Comparison of ENCODE assay signal across 8 cellular contexts in the genomic region with DNA sequence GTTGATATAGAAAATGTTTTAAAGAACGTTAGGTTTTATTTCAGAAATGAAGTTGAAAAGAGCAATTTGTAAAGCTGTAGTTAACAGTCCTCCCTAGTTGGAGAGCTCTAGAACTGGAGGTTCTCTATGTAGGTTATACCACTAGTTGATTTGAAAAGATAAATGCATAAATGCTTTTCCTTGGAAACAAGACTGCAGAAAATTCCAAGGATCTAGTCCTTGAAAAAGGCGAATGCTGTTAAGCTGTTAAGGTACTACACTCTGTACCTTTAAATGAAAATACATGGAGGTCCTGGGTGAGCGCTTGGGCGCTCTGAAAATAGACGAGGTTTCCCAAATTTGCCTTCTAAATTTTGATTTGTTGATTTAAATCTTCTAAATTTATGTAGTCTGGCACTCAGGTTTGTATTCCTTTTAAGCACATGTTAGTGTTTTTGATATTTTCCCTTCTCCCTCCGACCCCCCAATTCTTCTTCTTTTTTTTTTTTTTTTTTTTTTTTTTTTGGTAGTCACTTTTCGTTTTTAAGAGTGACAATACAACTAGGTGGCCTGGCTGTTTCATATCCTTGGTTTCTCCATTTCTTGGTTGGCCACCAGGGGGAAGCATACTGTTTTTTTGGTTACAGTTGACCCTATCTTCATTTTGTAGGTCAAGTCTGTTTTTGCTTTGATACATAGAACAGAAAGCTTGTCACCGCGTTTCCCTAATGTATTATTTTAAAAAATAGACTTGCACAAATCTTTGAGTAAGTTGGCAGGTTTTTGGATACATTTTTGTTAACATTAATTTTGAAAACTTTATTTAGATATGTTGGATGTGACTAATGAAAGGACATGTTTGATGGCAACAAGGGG. TPM values are rescaled to one million over a fixed set of nuclear protein-coding genes. Genes with fewer than 3 reads are reported as not detected.
DNase-seq lines count a peak whose midpoint lies in the region; ATAC-seq and TF ChIP-seq lines count a peak whose summit lies in the region.

No MANE protein-coding gene starts in this region.

- no peak overlapping the region for H2BK20ac ChIP-seq in IMR-90 (ENCODE audit: low read depth, low read length)

- dilution Hi-C loops in IMR-90 (cut with HindIII; ENCODE audit: low sequenced_read_pairs, unreplicated experiment): no loop called here

- in situ Hi-C loops in IMR-90 (cut with MboI; ENCODE audit: low sequenced_read_pairs): no loop called here

- TF ChIP-seq RAD21 in IMR-90 (IDR thresholded peaks at IDR 0.05; ENCODE audit: low read length): peak; percentile 48

- no peak overlapping the region for H2AK5ac ChIP-seq in IMR-90 (ENCODE audit: low read depth, low read length)

- H3K23ac ChIP-seq in IMR-90 (ENCODE audit: low read depth, low read length): no peak overlapping the region; the same call in 1 of the 2 replicates

- H3K36me3 Mint-ChIP-seq in naive thymus-derived CD4-positive, alpha-beta T cell: peaks cover 0 to 12% (median 3%) of the 10 kb centered on the region in 5 donors

- peaks cover 22% of the 10 kb centered on the region for H3K79me2 ChIP-seq in OCI-LY7 (ENCODE audit: insufficient read depth, low read depth, low read length)

- no peak overlapping the region for H3K14ac ChIP-seq in IMR-90 (replicated peaks; ENCODE audit: low read depth, low read length)

- TF ChIP-seq CTCF in IMR-90 (conservative IDR thresholded peaks at IDR 0.05; ENCODE audit: low read depth, low read length): peak; percentile 72
- TF ChIP-seq CTCF in OCI-LY7 (conservative IDR thresholded peaks at IDR 0.05; ENCODE audit: low read length): peak; percentile 90
- TF ChIP-seq CTCF in esophagus squamous epithelium (IDR thresholded peaks at IDR 0.05): peak; percentile 51 to 70 (median 61)

- H3K4me3 ChIP-seq in IMR-90 (ENCODE audit: insufficient read depth, low read depth, low read length) (peak overlapping the region; percentile 74), OCI-LY7 (ENCODE audit: low read depth, low read length, poor library complexity, severe bottlenecking) (peak overlapping the region; percentile 70), esophagus squamous epithelium (peak overlapping the region; percentile 48 to 74 (median 61)), subcutaneous abdominal adipose tissue (ENCODE audit: low read depth in 1 of 5, low read length in 5 of 5) (peak overlapping the region; percentile 42 to 77 (median 73))
- H3K4me3 ChIP-seq in naive thymus-derived CD4-positive, alpha-beta T cell (ENCODE audit: low read length): peak overlapping the region; percentile 77

- DNase-seq in activated gamma-delta T cell treated with Interleukin-2 at 50 U/mL for 16 hours: peak; percentile 67
- DNase-seq in activated gamma-delta T cell (lab: John Stamatoyannopoulos, UW): no peak
- DNase-seq in IMR-90: peak; percentile 79
- DNase-seq in OCI-LY7 (ENCODE audit: low spot score): peak; percentile 86
- peak; percentile 67 for DNase-seq in activated T-cell treated with anti-CD3 and anti-CD28 coated beads for 4 hours
- no peak for DNase-seq in esophagus squamous epithelium (lab: John Stamatoyannopoulos, UW)
- DNase-seq in naive thymus-derived CD4-positive, alpha-beta T cell: peak in 8 of 9 donors; percentile 27 to 55 (median 50)

- peak overlapping the region; percentile 93 for H3K4me2 ChIP-seq in IMR-90 (ENCODE audit: low read depth, low read length)
- peak overlapping the region; percentile 95 for H3K4me2 ChIP-seq in OCI-LY7 (ENCODE audit: low read length)

- no peak overlapping the region; the same call in 1 of the 2 replicates for H3K18ac ChIP-seq in IMR-90 (ENCODE audit: low read depth, low read length)

- intact Hi-C loops in IMR-90 (cut with micrococcal nuclease) (loop anchor here (1.0 to 5.0 kb wide), 2 partner anchors 77 to 150 kb away; a partner anchor contains a TSS), OCI-LY7 (cut with micrococcal nuclease; ENCODE audit: unreplicated experiment) (loop anchor here (1.0 kb wide), 2 partner anchors 150 to 174 kb away; no protein-coding TSS in a partner anchor), esophagus squamous epithelium (cut with DNase I) (no loop called here)
- intact Hi-C loops in naive thymus-derived CD4-positive, alpha-beta T cell (cut with micrococcal nuclease): loop anchor here (1.0 to 10.0 kb wide), 6 partner anchors 35 to 619 kb away; a partner anchor contains a TSS

- CTCF ChIA-PET in IMR-90 (lab: Yijun Ruan, JAX) (interaction anchor here (0.6 to 3.3 kb wide), 10 partner anchors 8 to 174 kb away, joined by 3 to 9 read pairs (median 4); no protein-coding TSS in a partner anchor), OCI-LY7 (lab: Charles Lee; ENCODE audit: unreplicated experiment) (interaction anchor here (0.7 to 1.0 kb wide), 2 partner anchors 27 to 173 kb away, joined by 3 read pairs; no protein-coding TSS in a partner anchor)
- CTCF ChIA-PET in naive thymus-derived CD4-positive, alpha-beta T cell (lab: Charles Lee): interaction anchor here (0.7 to 2.0 kb wide), 8 partner anchors 24 to 423 kb away, joined by 3 to 6 read pairs (median 4); a partner anchor contains a TSS

- H4K8ac ChIP-seq in IMR-90 (ENCODE audit: low read depth in 2 of 2, low read length in 2 of 2): peak overlapping the region; percentile 7 to 71; a peak in 2 of 4 replicates

- BruUV-seq in IMR-90 (replicated peaks; lab: Mats Ljungman, UMichigan): TSS peak; percentile 4
- no TSS peak for BruUV-seq in OCI-LY7 (replicated peaks; lab: Mats Ljungman, UMichigan)

- ATAC-seq in IMR-90 (ENCODE audit: low read depth): no peak; the same call in 1 of the 2 replicates
- peak; percentile 43 for ATAC-seq in naive thymus-derived CD4-positive, alpha-beta T cell

- H4K20me1 ChIP-seq in IMR-90 (ENCODE audit: insufficient read depth, low read length): no peaks in the 10 kb centered on the region
- no peaks in the 10 kb centered on the region for H4K20me1 ChIP-seq in OCI-LY7 (ENCODE audit: insufficient read depth, low read length)

- H2BK5ac ChIP-seq in IMR-90 (ENCODE audit: low read depth, low read length, poor library complexity, severe bottlenecking): peak overlapping the region; percentile 47

- no peak overlapping the region for H2AFZ ChIP-seq in IMR-90 (replicated peaks; ENCODE audit: low read length, poor library complexity)
- peak overlapping the region; percentile 61 for H2AFZ ChIP-seq in OCI-LY7 (ENCODE audit: low read length)

- peaks cover 28 to 31% (median 29%) of the 10 kb centered on the region in 7 donors for H3K4me1 Mint-ChIP-seq in naive thymus-derived CD4-positive, alpha-beta T cell

- H3K27me3 Mint-ChIP-seq in naive thymus-derived CD4-positive, alpha-beta T cell: peaks cover 0 to 50% (median 0%) of the 10 kb centered on the region in 5 donors

- no peak overlapping the region; the same call in 1 of the 2 replicates for H3K9ac ChIP-seq in IMR-90 (ENCODE audit: low read depth, low read length)
- H3K9ac ChIP-seq in subcutaneous abdominal adipose tissue (ENCODE audit: low read length in 5 of 5): peak overlapping the region in 2 of 5 donors; percentile 60 to 71

- H2BK15ac ChIP-seq in IMR-90 (ENCODE audit: low read depth, low read length): no peak overlapping the region

- peaks cover 0 to 4% of the 10 kb centered on the region in 2 experiments; a peak in 1 of 4 replicates for H3K79me1 ChIP-seq in IMR-90 (ENCODE audit: low read depth in 1 of 2, low read length in 2 of 2)

- H3K27ac Mint-ChIP-seq in naive thymus-derived CD4-positive, alpha-beta T cell: peak overlapping the region; percentile 29 to 85 (median 54)

- POLR2A ChIA-PET in IMR-90 (lab: Charles Lee; ENCODE audit: unreplicated experiment): interaction anchor here (0.6 kb wide), 2 partner anchors 10 to 149 kb away, joined by 3 to 4 read pairs; no protein-coding TSS in a partner anchor
- POLR2A ChIA-PET in OCI-LY7 (lab: Charles Lee): interaction anchor here (0.5 to 1.6 kb wide), 6 partner anchors 11 to 276 kb away, joined by 3 to 5 read pairs (median 4); a partner anchor contains a TSS
- POLR2A ChIA-PET in naive thymus-derived CD4-positive, alpha-beta T cell (lab: Charles Lee): interaction anchor here (0.6 to 2.9 kb wide), 8 partner anchors 9 to 1173 kb away, joined by 3 to 17 read pairs (median 4); a partner anchor contains a TSS

- H3K4me1 ChIP-seq in IMR-90 (ENCODE audit: control insufficient read depth, insufficient read depth, low read length) (peaks cover 2% of the 10 kb centered on the region), OCI-LY7 (ENCODE audit: insufficient read depth, low read length, poor library complexity, severe bottlenecking) (peaks cover 26% of the 10 kb centered on the region), esophagus squamous epithelium (peaks cover 4 to 38% (median 14%) of the 10 kb centered on the region in 3 donors), subcutaneous abdominal adipose tissue (ENCODE audit: control insufficient read depth in 5 of 5, insufficient read depth in 5 of 5, low read length in 5 of 5) (peaks cover 3 to 30% (median 27%) of the 10 kb centered on the region in 5 donors)
- peaks cover 10% of the 10 kb centered on the region in 2 donors for H3K4me1 ChIP-seq in naive thymus-derived CD4-positive, alpha-beta T cell (ENCODE audit: control insufficient read depth in 2 of 2, insufficient read depth in 2 of 2, low read length in 2 of 2)

- H2BK120ac ChIP-seq in IMR-90 (ENCODE audit: low read depth, low read length): no peak overlapping the region

- no peaks in the 10 kb centered on the region for H3K27me3 ChIP-seq in IMR-90 (ENCODE audit: control insufficient read depth, insufficient read depth, low read length)
- H3K27me3 ChIP-seq in esophagus squamous epithelium: peaks cover 0 to 21% (median 0%) of the 10 kb centered on the region in 4 donors
- no peaks in the 10 kb centered on the region for H3K27me3 ChIP-seq in naive thymus-derived CD4-positive, alpha-beta T cell (ENCODE audit: control insufficient read depth in 2 of 2, insufficient read depth in 2 of 2, low read length in 2 of 2)
- peaks cover 0 to 3% (median 0%) of the 10 kb centered on the region in 5 donors for H3K27me3 ChIP-seq in subcutaneous abdominal adipose tissue (ENCODE audit: control insufficient read depth in 5 of 5, insufficient read depth in 4 of 5, low read length in 5 of 5)

- H3K4me3 Mint-ChIP-seq in naive thymus-derived CD4-positive, alpha-beta T cell: peak overlapping the region; percentile 88 to 95 (median 90)

- H4K91ac ChIP-seq in IMR-90 (ENCODE audit: insufficient read depth, low read depth, low read length): no peak overlapping the region

- peak overlapping the region; percentile 74 for H3K56ac ChIP-seq in IMR-90 (ENCODE audit: extremely low read depth, insufficient read depth, low read length)

- H3K9me3 Mint-ChIP-seq in naive thymus-derived CD4-positive, alpha-beta T cell: peaks cover 0 to 7% (median 3%) of the 10 kb centered on the region in 11 donors

- H3K36me3 ChIP-seq in IMR-90 (ENCODE audit: control insufficient read depth, insufficient read depth, low read length): peaks cover 1% of the 10 kb centered on the region
- peaks cover 25% of the 10 kb centered on the region for H3K36me3 ChIP-seq in OCI-LY7 (ENCODE audit: insufficient read depth, low read length)
- peaks cover 0 to 3% (median 0%) of the 10 kb centered on the region in 3 donors for H3K36me3 ChIP-seq in esophagus squamous epithelium
- H3K36me3 ChIP-seq in naive thymus-derived CD4-positive, alpha-beta T cell (ENCODE audit: control insufficient read depth in 2 of 3, insufficient read depth in 3 of 3, low read length in 3 of 3): no peaks in the 10 kb centered on the region
- no peaks in the 10 kb centered on the region for H3K36me3 ChIP-seq in subcutaneous abdominal adipose tissue (ENCODE audit: control insufficient read depth in 5 of 5, insufficient read depth in 5 of 5, low read length in 5 of 5)

- 0 out of 2 replicates have a peak overlapping the region, but pooled peaks have one; percentile 26 for H4K5ac ChIP-seq in IMR-90 (ENCODE audit: low read depth, low read length)

- WGBS in IMR-90 (ENCODE audit: extremely low coverage in 2 of 2, insufficient read length in 1 of 2), 2 experiments: 40% methylated on average over 2 of the region's 9 CpGs; no CpG with 5 or more reads in 1 of the 2 experiments
- 11 to 20% methylated on average over 9 of the region's 9 CpGs for WGBS in esophagus squamous epithelium, 2 donors

- TF ChIP-seq POLR2A in IMR-90 (IDR thresholded peaks at IDR 0.05; ENCODE audit: low read depth, low read length) (no peak), esophagus squamous epithelium (IDR thresholded peaks at IDR 0.05) (no peak)

- no peak overlapping the region for H3K27ac ChIP-seq in IMR-90 (ENCODE audit: insufficient read depth, low read length)
- peak overlapping the region; percentile 72 for H3K27ac ChIP-seq in OCI-LY7 (ENCODE audit: low read depth, low read length, poor library complexity, severe bottlenecking)
- H3K27ac ChIP-seq in esophagus squamous epithelium: peak overlapping the region in 3 of 4 donors; percentile 72 to 90 (median 75)
- no peak overlapping the region for H3K27ac ChIP-seq in naive thymus-derived CD4-positive, alpha-beta T cell (ENCODE audit: low read depth, low read length)
- no peak overlapping the region for H3K27ac ChIP-seq in subcutaneous abdominal adipose tissue (ENCODE audit: low read depth, low read length)

- no peaks in the 10 kb centered on the region for H3K9me2 ChIP-seq in OCI-LY7 (ENCODE audit: insufficient read depth, low read length)

- no peak overlapping the region for H2AK9ac ChIP-seq in IMR-90 (replicated peaks; ENCODE audit: low read depth, low read length, poor library complexity)

- H3K9me1 ChIP-seq in IMR-90 (ENCODE audit: insufficient read depth, low read length): no peaks in the 10 kb centered on the region

- no peak overlapping the region for H3K4ac ChIP-seq in IMR-90 (ENCODE audit: low read depth, low read length)

- no peaks in the 10 kb centered on the region for H3K9me3 ChIP-seq in IMR-90 (ENCODE audit: control insufficient read depth, insufficient read depth, low read length)
- H3K9me3 ChIP-seq in OCI-LY7 (ENCODE audit: low read length): peaks cover 5% of the 10 kb centered on the region; the same call in 1 of the 2 replicates
- no peaks in the 10 kb centered on the region for H3K9me3 ChIP-seq in esophagus squamous epithelium
- H3K9me3 ChIP-seq in naive thymus-derived CD4-positive, alpha-beta T cell (ENCODE audit: control insufficient read depth in 2 of 3, low read length in 3 of 3): no peaks in the 10 kb centered on the region
- H3K9me3 ChIP-seq in subcutaneous abdominal adipose tissue (ENCODE audit: control insufficient read depth in 5 of 5, low read length in 5 of 5): no peaks in the 10 kb centered on the region

RNA-seq across cellular contexts. Expression of a gene that starts 2.7 kb away (rescaled TPM):
- 3.9 and 4.1 TPM in 2 replicates for total RNA-seq in IMR-90 (2012; rRNA removed)
- 1.5 and 1.7 TPM in 2 replicates for polyA plus RNA-seq in IMR-90 (2012; rRNA removed)
- 0.27 and 0.52 TPM in 2 replicates for polyA plus RNA-seq in IMR-90 (2012; cell fraction: cytosol; rRNA removed)
- 1.6 and 8.6 TPM in 2 replicates for polyA plus RNA-seq in IMR-90 (2012; cell fraction: nucleus; rRNA removed; ENCODE audit: low replicate concordance)
- 6.0 and 7.7 TPM in 2 replicates for total RNA-seq in OCI-LY7 (2014; rRNA removed; shearing (Covaris generic))
- total RNA-seq in OCI-LY7 (2022): 22.3 and 23.0 TPM in 2 replicates
- total RNA-seq in esophagus squamous epithelium: 1 to 10 TPM; 1.5 to 6.1 (median 2.9) TPM
- total RNA-seq in naive thymus-derived CD4-positive, alpha-beta T cell: 1 to 10 TPM in 4 of 5 experiments, under 1 TPM in 1; 0.70 to 2.9 (median 2.3) TPM
- polyA plus RNA-seq in naive thymus-derived CD4-positive, alpha-beta T cell: not detected

RNA-seq across cellular contexts. Expression of a gene that starts 34.2 kb away (rescaled TPM):
- total RNA-seq in IMR-90 (2012; rRNA removed) (not detected in 2 replicates), OCI-LY7 (2022) (7.5 and 8.0 TPM in 2 replicates), esophagus squamous epithelium (1 to 10 TPM; 1.0 to 1.6 (median 1.3) TPM)
- polyA plus RNA-seq in IMR-90 (2012; rRNA removed): not detected in 2 replicates
- not detected in 2 replicates for polyA plus RNA-seq in IMR-90 (2012; cell fraction: cytosol; rRNA removed)
- not detected in 2 replicates for polyA plus RNA-seq in IMR-90 (2012; cell fraction: nucleus; rRNA removed; ENCODE audit: low replicate concordance)
- 5.1 and 7.0 TPM in 2 replicates for total RNA-seq in OCI-LY7 (2014; rRNA removed; shearing (Covaris generic))
- total RNA-seq in naive thymus-derived CD4-positive, alpha-beta T cell: 1 to 10 TPM in 1 of 5 experiments, under 1 TPM in 2, not detected in 2; 0.24 to 1.4 (median 0.30) TPM
- not detected for polyA plus RNA-seq in naive thymus-derived CD4-positive, alpha-beta T cell

Comparison
In these comparisons a context has a peak if more than half of its experiments do, and no peak if none do; other contexts are left out.
1. DNase-seq: peak in activated gamma-delta T cell treated with Interleukin-2 at 50 U/mL for 16 hours (single experiment), IMR-90 (single experiment), OCI-LY7 (single experiment), activated T-cell treated with anti-CD3 and anti-CD28 coated beads for 4 hours (single experiment) and naive thymus-derived CD4-positive, alpha-beta T cell (8 of 9); none in activated gamma-delta T cell (single experiment) and esophagus squamous epithelium (single experiment).
2. H3K27ac ChIP-seq: peak in OCI-LY7 (single experiment) and esophagus squamous epithelium (3 of 4); none in IMR-90 (single experiment), naive thymus-derived CD4-positive, alpha-beta T cell (single experiment) and subcutaneous abdominal adipose tissue (single experiment).
3. Peak in every context shown above with its lines, with median percentiles within 50 percentile points of each other: H3K4me3 ChIP-seq and CTCF ChIP-seq.